16 cellular contexts compared by ENCODE assay signal in the genomic region with DNA sequence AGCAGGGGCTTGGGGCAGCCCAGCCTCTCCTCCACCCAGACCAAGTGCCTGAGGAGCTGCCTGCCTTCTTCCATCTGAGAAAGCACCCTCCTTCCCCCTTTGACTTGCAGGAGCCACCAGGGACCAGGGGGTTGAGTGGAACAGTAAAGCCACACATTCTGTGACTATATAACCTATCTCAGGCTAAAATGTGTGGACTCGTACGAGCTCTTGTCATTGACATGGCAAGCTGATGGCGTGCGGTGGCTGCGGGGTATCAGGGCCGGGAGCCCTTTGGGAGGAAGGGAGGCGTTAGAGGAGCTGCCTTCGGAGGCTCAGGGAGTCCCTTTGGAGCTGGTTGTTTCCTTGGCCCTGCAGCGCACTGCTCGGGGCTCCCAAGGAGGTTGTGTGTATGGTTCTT.
A peak's percentile ranks its signal among the peaks of the same experiment; 100 is the strongest.
DNase-seq lines count a peak whose midpoint lies in the region; ATAC-seq and TF ChIP-seq lines count a peak whose summit lies in the region.
"Had no signal": no experiment of that assay in that cellular context is flagged by ENCODE, and none has a peak within 500 bp of the region (broad histone marks: within the 10 kb centered on the region; RNA-seq: fewer than 3 reads in every experiment).

No MANE protein-coding gene starts in this region.

- H2BK120ac ChIP-seq in mesendoderm (ENCODE audit: low read depth, low read length) = no peak overlapping the region

- peak overlapping the region; percentile 48 for H3K23ac ChIP-seq in mesendoderm (ENCODE audit: low read length)

- TF ChIP-seq POLR2A in thyroid gland (IDR thresholded peaks at IDR 0.05) = no peak

- peak overlapping the region; percentile 82 for H3K56ac ChIP-seq in mesendoderm (ENCODE audit: low read length)

- H3K4me2 ChIP-seq in mesendoderm (ENCODE audit: low read length) = no peak overlapping the region
- H3K4me2 ChIP-seq: GM23338 had no signal

- H3K9ac ChIP-seq in mesendoderm (ENCODE audit: low read length) = peak overlapping the region; percentile 45

- H3K79me2 ChIP-seq in mesendoderm (ENCODE audit: control insufficient read depth, insufficient read depth, low read length) = no peaks in the 10 kb centered on the region

- peak overlapping the region; percentile 92 for H2BK5ac ChIP-seq in mesendoderm (ENCODE audit: low read length)

- H3K18ac ChIP-seq in mesendoderm (ENCODE audit: low read length) = no peak overlapping the region

- TF ChIP-seq CTCF in thyroid gland (IDR thresholded peaks at IDR 0.05) (no peak), WERI-Rb-1 (IDR thresholded peaks at IDR 0.05; ENCODE audit: low read depth, low read length) (no peak)

- no peak overlapping the region for H4K5ac ChIP-seq in mesendoderm (ENCODE audit: low read length)

- no peak overlapping the region for H2BK15ac ChIP-seq in mesendoderm (replicated peaks; ENCODE audit: low read depth)

- H3K27me3 Mint-ChIP-seq in activated T-cell treated with anti-CD3 and anti-CD28 coated beads, Interleukin-2, amount 50 U/mL, for 24 hours = no peaks in the 10 kb centered on the region
- H3K27me3 Mint-ChIP-seq in activated T-cell treated with anti-CD3 and anti-CD28 coated beads, Interleukin-2, amount 50 U/mL, for 4 hours (ENCODE audit: low read depth) = no peaks in the 10 kb centered on the region

- H3K9me3 ChIP-seq in thyroid gland = no peaks in the 10 kb centered on the region
- no peaks in the 10 kb centered on the region for H3K9me3 ChIP-seq in WERI-Rb-1 (ENCODE audit: severe bottlenecking)

- no peak overlapping the region for H4K8ac ChIP-seq in mesendoderm (ENCODE audit: low read depth, low read length)

- peak overlapping the region; percentile 87 for H2AK5ac ChIP-seq in mesendoderm (ENCODE audit: low read length)

- WGBS in mesendoderm (ENCODE audit: extremely low coverage, insufficient coverage, low lambda C conversion rate) = no CpG with 5 or more reads among the region's 10 CpGs
- WGBS in thyroid gland, 2 donors = 85 to 86% methylated on average over 10 of the region's 10 CpGs

- H3K27ac ChIP-seq in mesendoderm (ENCODE audit: low read depth, low read length) = peak overlapping the region; percentile 55
- no peak overlapping the region for H3K27ac ChIP-seq in thyroid gland
- H3K27ac ChIP-seq in WERI-Rb-1 = no peak overlapping the region
- H3K27ac ChIP-seq: 22Rv1, HL-60 had no signal

- peak; percentile 2 for DNase-seq in activated T-cell treated with anti-CD3 and anti-CD28 coated beads, Interleukin-2, amount 50 U/mL, for 24 hours
- DNase-seq in activated T-cell treated with anti-CD3 and anti-CD28 coated beads, Interleukin-2, amount 50 U/mL, for 4 hours = no peak
- DNase-seq in mesendoderm (no peak), sciatic nerve (ENCODE audit: low spot score) (peak; percentile 40), thyroid gland (no peak), WERI-Rb-1 (no peak)
- DNase-seq: CD8-positive, alpha-beta T cell; COR-L47; DND-41; GDM1; H7 had no signal

- H3K27me3 ChIP-seq in mesendoderm (ENCODE audit: insufficient read depth, low read length, poor library complexity) (no peaks in the 10 kb centered on the region), thyroid gland (no peaks in the 10 kb centered on the region), WERI-Rb-1 (ENCODE audit: insufficient read depth, low read depth, severe bottlenecking) (no peaks in the 10 kb centered on the region)

- no peaks in the 10 kb centered on the region for H3K4me1 Mint-ChIP-seq in activated T-cell treated with anti-CD3 and anti-CD28 coated beads, Interleukin-2, amount 50 U/mL, for 24 hours (ENCODE audit: low read depth)
- H3K4me1 Mint-ChIP-seq in activated T-cell treated with anti-CD3 and anti-CD28 coated beads, Interleukin-2, amount 50 U/mL, for 4 hours (ENCODE audit: low read depth) = no peaks in the 10 kb centered on the region

- no peaks in the 10 kb centered on the region for H3K9me3 Mint-ChIP-seq in activated T-cell treated with anti-CD3 and anti-CD28 coated beads, Interleukin-2, amount 50 U/mL, for 24 hours
- no peaks in the 10 kb centered on the region for H3K9me3 Mint-ChIP-seq in activated T-cell treated with anti-CD3 and anti-CD28 coated beads, Interleukin-2, amount 50 U/mL, for 4 hours
- H3K9me3 Mint-ChIP-seq: CD8-positive, alpha-beta T cell; GM23338 had no signal

- no peak overlapping the region for H3K4me3 ChIP-seq in mesendoderm (ENCODE audit: low read length)
- no peak overlapping the region for H3K4me3 ChIP-seq in thyroid gland (replicated peaks in 1 of 3)
- no peak overlapping the region for H3K4me3 ChIP-seq in WERI-Rb-1 (ENCODE audit: low read depth, low read length)
- H3K4me3 ChIP-seq: GM23338 had no signal

- peaks cover 2% of the 10 kb centered on the region for H3K36me3 ChIP-seq in mesendoderm (ENCODE audit: control insufficient read depth, insufficient read depth, low read length)
- H3K36me3 ChIP-seq in thyroid gland = peaks cover 7 to 12% of the 10 kb centered on the region in 2 donors
- peaks cover 28% of the 10 kb centered on the region for H3K36me3 ChIP-seq in WERI-Rb-1

- intact Hi-C loops in sciatic nerve (cut with DNase I) (no loop called here), thyroid gland (cut with DNase I) (no loop called here)

- H3K4ac ChIP-seq in mesendoderm (ENCODE audit: low read depth, low read length) = peak overlapping the region; percentile 26

- peaks cover 52% of the 10 kb centered on the region for H3K36me3 Mint-ChIP-seq in activated T-cell treated with anti-CD3 and anti-CD28 coated beads, Interleukin-2, amount 50 U/mL, for 24 hours (ENCODE audit: low read depth)
- H3K36me3 Mint-ChIP-seq in activated T-cell treated with anti-CD3 and anti-CD28 coated beads, Interleukin-2, amount 50 U/mL, for 4 hours (ENCODE audit: insufficient read depth) = peaks cover 36% of the 10 kb centered on the region

- H3K79me1 ChIP-seq in mesendoderm (ENCODE audit: low read length) = no peaks in the 10 kb centered on the region

- no peak overlapping the region for H3K4me3 Mint-ChIP-seq in activated T-cell treated with anti-CD3 and anti-CD28 coated beads, Interleukin-2, amount 50 U/mL, for 24 hours
- H3K4me3 Mint-ChIP-seq in activated T-cell treated with anti-CD3 and anti-CD28 coated beads, Interleukin-2, amount 50 U/mL, for 4 hours = no peak overlapping the region
- H3K4me3 Mint-ChIP-seq: CD14-positive monocyte; CD8-positive, alpha-beta T cell; GM23338 had no signal

- H3K4me1 ChIP-seq in mesendoderm (ENCODE audit: control insufficient read depth, low read depth, low read length) (peaks cover 9% of the 10 kb centered on the region), thyroid gland (no peaks in the 10 kb centered on the region)

- no peak for ATAC-seq in activated T-cell treated with anti-CD3 and anti-CD28 coated beads, Interleukin-2, amount 50 U/mL, for 4 hours
- ATAC-seq in sciatic nerve = no peak
- no peak for ATAC-seq in HG03097 (IDR thresholded peaks at IDR 0.05; ENCODE audit: low FRiP score, unreplicated experiment)
- ATAC-seq: CD8-positive, alpha-beta T cell had no signal

- H3K27ac Mint-ChIP-seq in activated T-cell treated with anti-CD3 and anti-CD28 coated beads, Interleukin-2, amount 50 U/mL, for 24 hours = no peak overlapping the region
- H3K27ac Mint-ChIP-seq: CD8-positive, alpha-beta T cell; GM23338 had no signal

Comparison
In these comparisons a context has a peak if more than half of its experiments do, and no peak if none do; other contexts are left out.
1. DNase-seq: peak in activated T-cell treated with anti-CD3 and anti-CD28 coated beads, Interleukin-2, amount 50 U/mL, for 24 hours (single experiment) and sciatic nerve (single experiment); none in activated T-cell treated with anti-CD3 and anti-CD28 coated beads, Interleukin-2, amount 50 U/mL, for 4 hours (single experiment), mesendoderm (single experiment), thyroid gland (0 of 2) and WERI-Rb-1 (single experiment).